In genomic region chr6:41072836-41073202, GRCh38 we compare ENCODE assay signal across 8 cellular contexts. TPM values are rescaled to one million over a fixed set of nuclear protein-coding genes. Genes with fewer than 3 reads are reported as not detected.
DNase-seq lines count a peak whose midpoint lies in the region; ATAC-seq and TF ChIP-seq lines count a peak whose summit lies in the region.

Gene NFYA, plus strand, starts transcription at chr6:41072974. Its CDS starts 6,116 bp downstream, at chr6:41079090.

- H3K9me3 Mint-ChIP-seq in effector memory CD8-positive, alpha-beta T cell = no peaks in the 10 kb centered on the region
- no peaks in the 10 kb centered on the region for H3K9me3 Mint-ChIP-seq in mesothelial cell of epicardium

- TF ChIP-seq EP300 in Ishikawa (IDR thresholded peaks at IDR 0.05; ENCODE audit: borderline replicate concordance) = no peak

- H3K27me3 ChIP-seq in thymus (ENCODE audit: control insufficient read depth, insufficient read depth) = no peaks in the 10 kb centered on the region

- peaks cover 32 to 37% of the 10 kb centered on the region in 2 donors for H3K4me1 Mint-ChIP-seq in effector memory CD8-positive, alpha-beta T cell (ENCODE audit: low read depth in 2 of 2)
- H3K4me1 Mint-ChIP-seq in mesothelial cell of epicardium = peaks cover 44% of the 10 kb centered on the region

- H3K36me3 Mint-ChIP-seq in effector memory CD8-positive, alpha-beta T cell (ENCODE audit: insufficient read depth) = peaks cover 27% of the 10 kb centered on the region
- no peaks in the 10 kb centered on the region for H3K36me3 Mint-ChIP-seq in mesothelial cell of epicardium

- DNase-seq in effector memory CD8-positive, alpha-beta T cell = peak in 1 of 3 experiments; percentile 100
- DNase-seq in mesothelial cell of epicardium (ENCODE audit: low spot score in 2 of 2, unreplicated experiment in 2 of 2) (no peak), NCI-H345 treated with DMSO at 0.1 percent for 48 hours (lab: John Stamatoyannopoulos, UW; ENCODE audit: unreplicated experiment) (no peak)

- H3K4me3 ChIP-seq in GM12875 (ENCODE audit: low read depth, low read length) (peak within 1 kb of the TSS; percentile 90), thymus (ENCODE audit: low read length) (peak within 1 kb of the TSS; percentile 76)

- no peak for TF ChIP-seq RAD21 in Ishikawa (IDR thresholded peaks at IDR 0.05; ENCODE audit: low read depth)

- TF ChIP-seq CTCF in GM12875 (IDR thresholded peaks at IDR 0.05; ENCODE audit: borderline replicate concordance, insufficient read depth, low read depth, low read length) (no peak), mesothelial cell of epicardium (IDR thresholded peaks at IDR 0.05; ENCODE audit: unreplicated experiment) (no peak)

- no peaks in the 10 kb centered on the region for H3K9me3 ChIP-seq in thymus (ENCODE audit: control insufficient read depth)

- peak within 1 kb of the TSS; percentile 99 for H3K27ac ChIP-seq in thymus (ENCODE audit: low read depth)

- peak within 1 kb of the TSS; percentile 93 to 94 for H3K4me3 Mint-ChIP-seq in effector memory CD8-positive, alpha-beta T cell
- peak within 1 kb of the TSS; percentile 94 for H3K4me3 Mint-ChIP-seq in mesothelial cell of epicardium

- no peaks in the 10 kb centered on the region for H3K27me3 Mint-ChIP-seq in effector memory CD8-positive, alpha-beta T cell
- H3K27me3 Mint-ChIP-seq in mesothelial cell of epicardium (ENCODE audit: low read depth) = no peaks in the 10 kb centered on the region

- under 1% methylated on average over 37 of the region's 37 CpGs for WGBS in thymus

- peak; percentile 56 for ATAC-seq in GM21825 (IDR thresholded peaks at IDR 0.05; ENCODE audit: unreplicated experiment)
- ATAC-seq in activated CD4-positive, CD25-positive, alpha-beta regulatory T cell treated with anti-CD3 and anti-CD28 coated beads, Interleukin-2, amount 50 U/mL, for 24 hours = peak; percentile 78 to 80
- ATAC-seq in effector memory CD8-positive, alpha-beta T cell (replicated peaks) = peak; percentile 63

- H3K36me3 ChIP-seq in thymus (ENCODE audit: control insufficient read depth, insufficient read depth) = peaks cover 3% of the 10 kb centered on the region

- peaks cover 25% of the 10 kb centered on the region for H3K4me1 ChIP-seq in thymus (ENCODE audit: control insufficient read depth, insufficient read depth, low read length)

- H3K27ac Mint-ChIP-seq in effector memory CD8-positive, alpha-beta T cell = peak within 1 kb of the TSS; percentile 95
- H3K27ac Mint-ChIP-seq in mesothelial cell of epicardium = peak within 1 kb of the TSS; percentile 98

TF ChIP-seq in Ishikawa, 13 proteins besides CTCF, POLR2A, EP300 and RAD21:
- no peak for TF ChIP-seq TAF1 (IDR thresholded peaks at IDR 0.05; ENCODE audit: low read depth)
- TF ChIP-seq YY1 (IDR thresholded peaks at IDR 0.05; ENCODE audit: low read depth) = peak; percentile 88
- peak; percentile 31; the same call in 1 of the 2 replicates for TF ChIP-seq MAX (IDR thresholded peaks at IDR 0.05)
TF ChIP-seq in Ishikawa: peak in this region for 2.

RNA-seq across cellular contexts. Expression of gene NFYA, which starts in this region (rescaled TPM):
- 64.2 to 69.1 TPM (median 64.7 TPM) in 3 replicates for total RNA-seq in mesothelial cell of epicardium
- polyA plus RNA-seq in thymus = 19.3 TPM
